Comparison of ENCODE assay signal across 8 cellular contexts in genomic region chr17:18182190-18182977, GRCh38. TPM values are rescaled to one million over a fixed set of nuclear protein-coding genes. Genes with fewer than 3 reads are reported as not detected.
A peak's percentile ranks its signal among the peaks of the same experiment; 100 is the strongest.
DNase-seq lines count a peak whose midpoint lies in the region; ATAC-seq, FAIRE-seq and TF ChIP-seq lines count a peak whose summit lies in the region.

No MANE protein-coding gene starts in this region.

- TF ChIP-seq POLR2A in Peyer's patch (IDR thresholded peaks at IDR 0.05) (no peak), endothelial cell of umbilical vein (IDR thresholded peaks at IDR 0.05; ENCODE audit: low read depth, low read length) (no peak)

- H3K9me1 ChIP-seq in endothelial cell of umbilical vein (replicated peaks; ENCODE audit: control insufficient read depth, extremely low read depth, insufficient read depth, low read length), result no peaks in the 10 kb centered on the region

- peaks cover 36% of the 10 kb centered on the region for H3K4me1 Mint-ChIP-seq in GM23338

- dilution Hi-C loops in endothelial cell of umbilical vein (cut with MboI; ENCODE audit: extremely low pct_ligation_motif_present, low sequenced_read_pairs), result no loop called here

- H2AFZ ChIP-seq in GM23338 (peak overlapping the region; percentile 56), endothelial cell of umbilical vein (ENCODE audit: low read depth, low read length) (peak overlapping the region; percentile 74), neural cell (ENCODE audit: low read depth, low read length) (peak overlapping the region; percentile 46)

- peaks cover 17% of the 10 kb centered on the region for H3K36me3 Mint-ChIP-seq in GM23338 (ENCODE audit: low read depth)

- peak overlapping the region; percentile 67 for H3K4me3 ChIP-seq in GM23338
- H3K4me3 ChIP-seq in Peyer's patch, result peak overlapping the region; percentile 89 to 96 (median 90)
- peak overlapping the region; percentile 21 to 94 (median 79) for H3K4me3 ChIP-seq in endothelial cell of umbilical vein (replicated peaks in 1 of 3; ENCODE audit: insufficient read depth in 1 of 3, low read depth in 1 of 3, low read length in 3 of 3)
- H3K4me3 ChIP-seq in neural cell (ENCODE audit: low read length), result peak overlapping the region; percentile 99

- FAIRE-seq in endothelial cell of umbilical vein (lab: Jason Lieb, UNC), result no peak

- H3K9me2 ChIP-seq in GM23338 (ENCODE audit: insufficient read depth), result no peaks in the 10 kb centered on the region
- H3K9me2 ChIP-seq in neural cell (ENCODE audit: insufficient read depth, low read length), result no peaks in the 10 kb centered on the region

- H3K27ac Mint-ChIP-seq in GM23338, result peak overlapping the region; percentile 99

- DNase-seq in GM23338 (ENCODE audit: low spot score), result peak; percentile 34
- peak in 2 of 3 donors; percentile 56 to 57 for DNase-seq in Peyer's patch
- peak; percentile 16 for DNase-seq in endothelial cell of umbilical vein (ENCODE audit: low read depth, low spot score)
- no peak for DNase-seq in COR-L47 (lab: John Stamatoyannopoulos, UW)
- DNase-seq in NCI-H345 treated with DMSO at 0.1 percent for 48 hours (lab: John Stamatoyannopoulos, UW; ENCODE audit: unreplicated experiment), result no peak

- peak overlapping the region; percentile 78 for H3K27ac ChIP-seq in GM23338 (ENCODE audit: low read depth)
- peak overlapping the region; percentile 95 to 99 (median 98) for H3K27ac ChIP-seq in Peyer's patch
- peak overlapping the region; percentile 86 for H3K27ac ChIP-seq in endothelial cell of umbilical vein (ENCODE audit: insufficient read depth, low read depth, low read length)
- H3K27ac ChIP-seq in neural cell (ENCODE audit: low read length), result peak overlapping the region; percentile 94

- H3K79me2 ChIP-seq in GM23338 (replicated peaks; ENCODE audit: insufficient read depth) (peaks cover 32% of the 10 kb centered on the region), endothelial cell of umbilical vein (ENCODE audit: control insufficient read depth, insufficient read depth, low read length) (peaks cover 36% of the 10 kb centered on the region), neural cell (replicated peaks; ENCODE audit: insufficient read depth, low read length) (peaks cover 30% of the 10 kb centered on the region)

- BruUV-seq in endothelial cell of umbilical vein (replicated peaks; lab: Mats Ljungman, UMichigan), result no TSS peak

- TF ChIP-seq RAD21 in neural cell (conservative IDR thresholded peaks at IDR 0.05), result no peak

- POLR2A ChIA-PET in endothelial cell of umbilical vein (lab: Charles Lee), result interaction anchor here (1.2 to 2.4 kb wide), 2 partner anchors 27 to 28 kb away, joined by 4 to 8 read pairs; no protein-coding TSS in a partner anchor

- peaks cover 13% of the 10 kb centered on the region for H3K27me3 Mint-ChIP-seq in GM23338 (ENCODE audit: insufficient read depth, low read depth, poor library complexity)

- H3K4me1 ChIP-seq in GM23338 (ENCODE audit: insufficient read depth) (peaks cover 24% of the 10 kb centered on the region), Peyer's patch (peaks cover 0 to 38% (median 9%) of the 10 kb centered on the region in 4 donors), endothelial cell of umbilical vein (ENCODE audit: control insufficient read depth, extremely low read depth, insufficient read depth, low read length) (peaks cover 33% of the 10 kb centered on the region)

- H3K36me3 ChIP-seq in GM23338 (ENCODE audit: insufficient read depth) (peaks cover 7% of the 10 kb centered on the region; the same call in 1 of the 2 replicates), Peyer's patch (no peaks in the 10 kb centered on the region), endothelial cell of umbilical vein (ENCODE audit: control insufficient read depth in 2 of 2, extremely low read depth in 1 of 2, insufficient read depth in 2 of 2, low read length in 2 of 2) (no peaks in the 10 kb centered on the region), neural cell (ENCODE audit: insufficient read depth, low read length) (no peaks in the 10 kb centered on the region)

- H3K4me3 Mint-ChIP-seq in GM23338, result peak overlapping the region; percentile 94

- ATAC-seq in GM23338 (peak; percentile 5), GM21381 (IDR thresholded peaks at IDR 0.05; ENCODE audit: unreplicated experiment) (no peak), GM18858 (IDR thresholded peaks at IDR 0.05; ENCODE audit: unreplicated experiment) (no peak)

- intact Hi-C loops in endothelial cell of umbilical vein (cut with micrococcal nuclease), result no loop called here

- peaks cover 27% of the 10 kb centered on the region for H4K20me1 ChIP-seq in GM23338 (replicated peaks; ENCODE audit: insufficient read depth)
- no peaks in the 10 kb centered on the region for H4K20me1 ChIP-seq in endothelial cell of umbilical vein (replicated peaks; ENCODE audit: control insufficient read depth, extremely low read depth, insufficient read depth, low read length)
- peaks cover 30% of the 10 kb centered on the region for H4K20me1 ChIP-seq in neural cell (ENCODE audit: insufficient read depth)

- CTCF ChIA-PET in endothelial cell of umbilical vein (lab: Charles Lee), result interaction anchor here (1.2 to 3.4 kb wide), 7 partner anchors 10 to 88 kb away, joined by 3 to 16 read pairs (median 4); no protein-coding TSS in a partner anchor

- no peak for TF ChIP-seq EP300 in neural cell (conservative IDR thresholded peaks at IDR 0.05; ENCODE audit: poor library complexity, severe bottlenecking)

- no peaks in the 10 kb centered on the region for H3K9me3 Mint-ChIP-seq in GM23338

- H3K27me3 ChIP-seq in GM23338 (ENCODE audit: insufficient read depth), result no peaks in the 10 kb centered on the region
- no peaks in the 10 kb centered on the region for H3K27me3 ChIP-seq in Peyer's patch
- H3K27me3 ChIP-seq in endothelial cell of umbilical vein (ENCODE audit: control insufficient read depth in 2 of 2, insufficient read depth in 2 of 2, low read length in 2 of 2), result no peaks in the 10 kb centered on the region
- H3K27me3 ChIP-seq in neural cell (ENCODE audit: insufficient read depth, low read depth, low read length), result no peaks in the 10 kb centered on the region

- H3F3A ChIP-seq in GM23338 (replicated peaks; ENCODE audit: low read depth) (peaks cover 19% of the 10 kb centered on the region), neural cell (ENCODE audit: insufficient read depth, low read length, poor library complexity, severe bottlenecking) (no peaks in the 10 kb centered on the region)

- H3K9ac ChIP-seq in endothelial cell of umbilical vein (replicated peaks; ENCODE audit: extremely low read depth, insufficient read depth, low read length) (peak overlapping the region; percentile 86), neural cell (ENCODE audit: low read length) (peak overlapping the region; percentile 84)

- TF ChIP-seq CTCF in GM23338 (conservative IDR thresholded peaks at IDR 0.05; ENCODE audit: low read depth in 2 of 2), result no peak
- TF ChIP-seq CTCF in Peyer's patch (IDR thresholded peaks at IDR 0.05), result no peak
- no peak for TF ChIP-seq CTCF in endothelial cell of umbilical vein (IDR thresholded peaks at IDR 0.05; ENCODE audit: extremely low read depth in 1 of 2, insufficient read depth in 1 of 2, low read depth in 1 of 2, low read length in 2 of 2)
- TF ChIP-seq CTCF in neural cell (IDR thresholded peaks at IDR 0.05; ENCODE audit: poor library complexity, severe bottlenecking), result no peak

- H3K9me3 ChIP-seq in Peyer's patch (no peaks in the 10 kb centered on the region), endothelial cell of umbilical vein (replicated peaks; ENCODE audit: control insufficient read depth, insufficient read depth, low read length) (no peaks in the 10 kb centered on the region), neural cell (ENCODE audit: low read length) (no peaks in the 10 kb centered on the region)

- peak overlapping the region; percentile 90 for H3K4me2 ChIP-seq in GM23338
- H3K4me2 ChIP-seq in endothelial cell of umbilical vein (ENCODE audit: insufficient read depth, low read length), result peak overlapping the region; percentile 44
- H3K4me2 ChIP-seq in neural cell (ENCODE audit: low read length), result peak overlapping the region; percentile 18

TF ChIP-seq in endothelial cell of umbilical vein, 7 proteins besides CTCF, POLR2A, EP300 and RAD21 (continues in another document):
- TF ChIP-seq GATA2 (IDR thresholded peaks at IDR 0.05; ENCODE audit: insufficient read depth, insufficient read length, low read depth, low read length) (no peak), EZH2 (IDR thresholded peaks at IDR 0.05; ENCODE audit: borderline replicate concordance, low read depth, low read length, severe bottlenecking) (no peak)

RNA-seq across cellular contexts. Expression of gene ALKBH5, which starts 1.2 kb away (rescaled TPM):
- total RNA-seq in GM23338 (2014; rRNA removed; shearing (Covaris generic)), result 103 and 117 TPM in 2 replicates
- 32.2 TPM in 2 replicates for polyA plus RNA-seq in GM23338 (2016; fragmentation: Nextera tagmentation; extraction: Ambion mirVana)
- total RNA-seq in Peyer's patch, result 10 to 100 TPM; 65.6 to 78.5 (median 72.9) TPM
- total RNA-seq in endothelial cell of umbilical vein, result 70.7 and 71.0 TPM in 2 replicates
- 54.5 and 55.3 TPM in 2 replicates for polyA plus RNA-seq in endothelial cell of umbilical vein
- 49.2 and 50.9 TPM in 2 replicates for polyA plus RNA-seq in endothelial cell of umbilical vein (2011; cell fraction: cytosol; rRNA removed)
- 22.4 and 25.2 TPM in 2 replicates for polyA plus RNA-seq in endothelial cell of umbilical vein (2011; cell fraction: nucleus; rRNA removed)
- 41.3 and 42.9 TPM in 2 replicates for polyA plus RNA-seq in endothelial cell of umbilical vein (2012)
- 79.3 and 89.4 TPM in 2 replicates for polyA minus RNA-seq in endothelial cell of umbilical vein
- polyA minus RNA-seq in endothelial cell of umbilical vein (2011; cell fraction: cytosol; rRNA and poly(A)+ RNA removed), result 106 TPM
- 18.0 and 18.2 TPM in 2 replicates for polyA minus RNA-seq in endothelial cell of umbilical vein (2011; cell fraction: nucleus; rRNA and poly(A)+ RNA removed)
- 55.0 and 63.0 TPM in 2 replicates for polyA plus RNA-seq in neural cell
- polyA minus RNA-seq in neural cell, result 90.8 and 91.7 TPM in 2 replicates

RNA-seq across cellular contexts. Expression of gene LLGL1, which starts 43.1 kb away (rescaled TPM):
- 118 and 129 TPM in 2 replicates for total RNA-seq in GM23338 (2014; rRNA removed; shearing (Covaris generic))
- polyA plus RNA-seq in GM23338 (2016; fragmentation: Nextera tagmentation; extraction: Ambion mirVana), result 5.9 TPM in 2 replicates
- total RNA-seq in Peyer's patch, result 10 to 100 TPM in 3 of 4 donors, 1 to 10 TPM in 1; 7.5 to 19.0 (median 15.4) TPM
- 34.9 and 36.8 TPM in 2 replicates for total RNA-seq in endothelial cell of umbilical vein
- 47.1 and 55.5 TPM in 2 replicates for polyA plus RNA-seq in endothelial cell of umbilical vein
- 30.8 and 38.9 TPM in 2 replicates for polyA plus RNA-seq in endothelial cell of umbilical vein (2011; cell fraction: cytosol; rRNA removed)
- polyA plus RNA-seq in endothelial cell of umbilical vein (2011; cell fraction: nucleus; rRNA removed), result 47.3 and 56.7 TPM in 2 replicates
- 24.1 and 28.5 TPM in 2 replicates for polyA plus RNA-seq in endothelial cell of umbilical vein (2012)
- polyA minus RNA-seq in endothelial cell of umbilical vein, result 36.3 and 42.3 TPM in 2 replicates
- polyA minus RNA-seq in endothelial cell of umbilical vein (2011; cell fraction: cytosol; rRNA and poly(A)+ RNA removed), result 14.3 TPM
- polyA minus RNA-seq in endothelial cell of umbilical vein (2011; cell fraction: nucleus; rRNA and poly(A)+ RNA removed), result 17.3 and 24.4 TPM in 2 replicates
- 52.2 and 59.5 TPM in 2 replicates for polyA plus RNA-seq in neural cell
- 48.7 and 61.1 TPM in 2 replicates for polyA minus RNA-seq in neural cell

Comparison
In these comparisons a context has a peak if more than half of its experiments do, and no peak if none do; other contexts are left out.
1. DNase-seq: peak in GM23338 (single experiment), Peyer's patch (2 of 3) and endothelial cell of umbilical vein (single experiment); none in COR-L47 (single experiment) and NCI-H345 treated with DMSO at 0.1 percent for 48 hours (single experiment).
2. H3K4me2 ChIP-seq: peak in every context shown above with its lines; median percentile 90 in GM23338; 44 in endothelial cell of umbilical vein; 18 in neural cell.
3. Peak in every context shown above with its lines, with median percentiles within 50 percentile points of each other: H2AFZ ChIP-seq, H3K27ac ChIP-seq and H3K4me3 ChIP-seq.